9 cellular contexts compared by ENCODE assay signal in the genomic region with DNA sequence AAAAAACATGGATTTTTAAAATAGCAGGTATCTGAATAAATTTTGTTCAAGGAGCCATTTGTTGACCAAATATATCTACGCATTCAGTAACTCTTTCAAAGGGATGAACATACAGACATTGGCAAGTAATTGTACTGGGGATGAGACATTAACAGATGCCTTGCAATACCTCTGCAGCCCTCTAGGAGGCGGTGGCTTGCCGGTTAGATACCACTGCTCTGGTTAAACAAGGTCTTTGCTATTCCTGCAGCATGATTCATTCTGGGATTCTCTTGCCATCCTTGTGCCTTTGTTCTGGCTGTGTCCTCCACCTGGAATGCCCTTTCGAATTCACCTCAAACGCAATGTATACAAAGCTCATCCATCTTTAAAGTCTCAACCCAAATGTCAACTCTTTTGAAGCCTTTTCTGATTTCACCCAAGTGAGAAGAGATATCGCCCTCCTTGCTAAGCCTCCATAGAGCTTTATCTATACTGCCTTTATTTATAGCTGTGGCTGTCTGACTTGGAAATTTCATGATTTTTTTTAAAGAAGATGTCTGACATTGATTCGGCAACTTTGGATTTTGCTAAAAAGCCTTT.
A peak's percentile ranks its signal among the peaks of the same experiment; 100 is the strongest.
DNase-seq lines count a peak whose midpoint lies in the region; ATAC-seq, FAIRE-seq and TF ChIP-seq lines count a peak whose summit lies in the region.
"Had no signal": no experiment of that assay in that cellular context is flagged by ENCODE, and none has a peak within 500 bp of the region (broad histone marks: within the 10 kb centered on the region; RNA-seq: fewer than 3 reads in every experiment).

No MANE protein-coding gene starts in this region.

- no peak for ATAC-seq in GM19395 (IDR thresholded peaks at IDR 0.05; ENCODE audit: unreplicated experiment)
- ATAC-seq in GM21390 (IDR thresholded peaks at IDR 0.05; ENCODE audit: unreplicated experiment) = no peak

- TF ChIP-seq POLR2A in GM12892 (IDR thresholded peaks at IDR 0.05; ENCODE audit: low read depth, low read length) = no peak

- peak; percentile 32 to 48 for DNase-seq in AML-193 (lab: John Stamatoyannopoulos, UW)
- no peak for DNase-seq in GM12892 (ENCODE audit: insufficient read length)
- peak; percentile 49 for DNase-seq in RKO (ENCODE audit: low spot score)
- peak; percentile 21 for DNase-seq in germinal center (ENCODE audit: low spot score)
- DNase-seq in NCI-H69 (lab: John Stamatoyannopoulos, UW) = no peak
- no peak for DNase-seq in amygdala (lab: John Stamatoyannopoulos, UW)
- DNase-seq: activated B cell treated with CpG ODN at 0.5 μM for 24 hours had no signal

- peak; percentile 65 for FAIRE-seq in GM12892 (lab: Jason Lieb, UNC)

Comparison
In these comparisons a context has a peak if more than half of its experiments do, and no peak if none do; other contexts are left out.
1. DNase-seq: peak in AML-193 (2 of 2), RKO (single experiment) and germinal center (single experiment); none in GM12892 (single experiment), NCI-H69 (single experiment) and amygdala (0 of 56).